Comparison of ENCODE assay signal across 8 cellular contexts in genomic region chr6:16684896-16685554, GRCh38.
DNase-seq lines count a peak whose midpoint lies in the region; ATAC-seq, FAIRE-seq and TF ChIP-seq lines count a peak whose summit lies in the region.

No MANE protein-coding gene starts in this region.

- H4K20me1 ChIP-seq in HepG2 (ENCODE audit: insufficient read depth, low read length) = no peaks in the 10 kb centered on the region

- no peaks in the 10 kb centered on the region for H3K27me3 ChIP-seq in HepG2 (ENCODE audit: control insufficient read depth in 1 of 2, insufficient read depth in 2 of 2, low read length in 2 of 2)

- in situ Hi-C loops in HepG2 (cut with HindIII; ENCODE audit: extremely low pct_ligation_motif_present, low pct_unique_long_range_greater_than_20kb) = loop anchor here (5.0 kb wide), 1 partner anchor 42 kb away; no protein-coding TSS in a partner anchor

- no peak overlapping the region for H3K9ac ChIP-seq in HepG2 (ENCODE audit: insufficient read depth, low read depth, low read length)

- TF ChIP-seq CTCF in HepG2 (CRISPR knock-in tag; IDR thresholded peaks at IDR 0.05) = no peak

- H3K4me3 ChIP-seq in HepG2 (replicated peaks in 1 of 3; ENCODE audit: insufficient read depth in 1 of 3, low read depth in 2 of 3, low read length in 3 of 3) = no peak overlapping the region; a peak in 1 of 6 replicates

- no peak for TF ChIP-seq POLR2A in HepG2 (IDR thresholded peaks at IDR 0.05; ENCODE audit: insufficient read depth in 1 of 2, low read depth in 2 of 2, low read length in 2 of 2)

- H3K4me2 ChIP-seq in HepG2 (ENCODE audit: low read depth, low read length) = peak overlapping the region; percentile 66; the same call in 1 of the 2 replicates

- intact Hi-C loops in HepG2 (cut with micrococcal nuclease; ENCODE audit: unreplicated experiment) = loop anchor here (5.0 kb wide), 2 partner anchors 77 to 98 kb away; partner anchors contain the start of gene ATXN1

- POLR2A ChIA-PET in HepG2 (lab: Yijun Ruan, JAX) = interaction anchor here (0.7 to 1.9 kb wide), 3 partner anchors 11 to 74 kb away, joined by 3 to 8 read pairs (median 4); no protein-coding TSS in a partner anchor

- CTCF ChIA-PET in HepG2 (lab: Yijun Ruan, JAX; ENCODE audit: low intra/inter-chr PET ratio, low total read pairs) = no interaction called here

- peak; percentile 77 for ATAC-seq in GM18517 (IDR thresholded peaks at IDR 0.05; ENCODE audit: unreplicated experiment)
- peak; percentile 58 for ATAC-seq in HG03457 (IDR thresholded peaks at IDR 0.05; ENCODE audit: unreplicated experiment)
- ATAC-seq in HepG2 = no peak

- peak overlapping the region; percentile 58 for H3K27ac ChIP-seq in HepG2 (ENCODE audit: extremely low read length, insufficient read depth, low read length)

- peaks cover 0 to 4% of the 10 kb centered on the region in 2 experiments; a peak in 1 of 5 replicates for H3K36me3 ChIP-seq in HepG2 (replicated peaks in 1 of 2; ENCODE audit: control insufficient read depth in 1 of 2, insufficient read depth in 2 of 2, low read length in 2 of 2)

- H3K9me3 ChIP-seq in HepG2 (ENCODE audit: low read length) = no peaks in the 10 kb centered on the region

- peaks cover 31% of the 10 kb centered on the region for H3K79me2 ChIP-seq in HepG2 (ENCODE audit: insufficient read depth, low read length)

- DNase-seq in activated T-cell treated with anti-CD3 and anti-CD28 coated beads for 1 hour (ENCODE audit: low read depth) = peak; percentile 32
- DNase-seq in HepG2 (ENCODE audit: low spot score) = no peak
- no peak for DNase-seq in GM19240 (ENCODE audit: insufficient read length, low spot score)
- no peak for DNase-seq in NCI-H510A treated with DMSO at 0.1 percent for 48 hours (lab: John Stamatoyannopoulos, UW)
- no peak for DNase-seq in NCI-H774 (lab: John Stamatoyannopoulos, UW)
- DNase-seq in NCI-H510A (lab: John Stamatoyannopoulos, UW) = no peak

- TF ChIP-seq EP300 in HepG2 (IDR thresholded peaks at IDR 0.05; ENCODE audit: low read depth in 2 of 2, low read length in 2 of 2) (no peak), HepG2 (CRISPR knock-in tag; IDR thresholded peaks at IDR 0.05; ENCODE audit: borderline replicate concordance) (no peak)

- no peak overlapping the region for H2AFZ ChIP-seq in HepG2 (ENCODE audit: low read length)

- FAIRE-seq in HepG2 (lab: Jason Lieb, UNC) = no peak

- WGBS in HepG2 (ENCODE audit: low lambda C conversion rate) = 87% methylated on average over 7 of the region's 7 CpGs

- H3K4me1 ChIP-seq in HepG2 (ENCODE audit: insufficient read depth, low read length) = peaks cover 66% of the 10 kb centered on the region

- TF ChIP-seq RAD21 in HepG2 (CRISPR knock-in tag; IDR thresholded peaks at IDR 0.05) = no peak

- BruUV-seq in HepG2 (replicated peaks; lab: Mats Ljungman, UMichigan) = no TSS peak

TF ChIP-seq in HepG2, 621 proteins besides CTCF, POLR2A, EP300 and RAD21:
- TF ChIP-seq RBM22 (optimal IDR thresholded peaks at IDR 0.05; ENCODE audit: low read length) (peak; percentile 55), UBTF (CRISPR knock-in tag; IDR thresholded peaks at IDR 0.05) (no peak)
